In the genomic region with DNA sequence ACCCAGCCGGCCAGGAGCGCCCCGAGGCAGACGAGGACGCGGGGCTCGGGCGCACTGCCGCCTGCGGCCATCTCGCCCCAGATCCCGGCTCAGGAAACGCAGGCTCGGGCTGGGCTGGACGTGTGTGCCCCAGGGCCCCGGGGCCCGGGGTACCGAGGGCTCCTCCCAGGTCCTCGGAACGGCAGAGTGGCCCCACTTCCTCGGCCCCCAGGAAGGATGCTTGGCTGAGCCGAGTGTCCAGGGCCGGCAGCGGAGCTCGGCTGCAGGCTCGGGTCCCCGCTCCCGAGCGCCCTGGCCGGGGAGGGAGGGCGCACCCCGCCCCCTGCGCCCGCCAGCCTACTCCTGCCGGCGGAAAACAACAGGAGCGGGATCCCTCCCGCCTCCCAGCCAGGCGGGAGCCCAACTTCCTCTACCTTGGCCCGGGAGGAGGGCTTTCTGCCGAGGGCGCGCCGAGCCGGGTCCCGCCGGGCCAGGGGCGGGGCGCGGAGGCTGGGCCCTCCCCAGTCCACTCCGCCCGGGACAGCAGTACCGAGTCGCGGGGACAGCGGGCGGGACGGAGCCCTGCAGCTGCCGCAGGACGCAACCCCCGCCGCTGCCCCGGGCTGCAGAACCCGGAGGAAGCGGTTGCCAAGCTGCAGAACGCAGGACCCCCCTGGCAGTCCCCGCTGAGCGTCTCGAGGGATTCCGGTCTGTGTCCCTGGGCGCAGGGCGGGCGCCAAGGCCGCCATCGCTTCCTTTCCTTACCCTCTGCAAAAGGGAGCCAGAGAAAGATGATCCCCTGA, we compare ENCODE assay signal across 8 cellular contexts. TPM values are rescaled to one million over a fixed set of nuclear protein-coding genes. Genes with fewer than 3 reads are reported as not detected.
DNase-seq lines count a peak whose midpoint lies in the region; ATAC-seq, FAIRE-seq and TF ChIP-seq lines count a peak whose summit lies in the region.

A gene with protein sequence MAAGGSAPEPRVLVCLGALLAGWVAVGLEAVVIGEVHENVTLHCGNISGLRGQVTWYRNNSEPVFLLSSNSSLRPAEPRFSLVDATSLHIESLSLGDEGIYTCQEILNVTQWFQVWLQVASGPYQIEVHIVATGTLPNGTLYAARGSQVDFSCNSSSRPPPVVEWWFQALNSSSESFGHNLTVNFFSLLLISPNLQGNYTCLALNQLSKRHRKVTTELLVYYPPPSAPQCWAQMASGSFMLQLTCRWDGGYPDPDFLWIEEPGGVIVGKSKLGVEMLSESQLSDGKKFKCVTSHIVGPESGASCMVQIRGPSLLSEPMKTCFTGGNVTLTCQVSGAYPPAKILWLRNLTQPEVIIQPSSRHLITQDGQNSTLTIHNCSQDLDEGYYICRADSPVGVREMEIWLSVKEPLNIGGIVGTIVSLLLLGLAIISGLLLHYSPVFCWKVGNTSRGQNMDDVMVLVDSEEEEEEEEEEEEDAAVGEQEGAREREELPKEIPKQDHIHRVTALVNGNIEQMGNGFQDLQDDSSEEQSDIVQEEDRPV (minus strand): TSS at position 411 of the 782 bp plus-strand sequence. CDS start 340 bp downstream, at position 71.

- no peaks in the 10 kb centered on the region for H3K4me1 ChIP-seq in testis

- intact Hi-C loops in testis (cut with DNase I; ENCODE audit: low total_unique reads): no loop called here

- peaks cover 34% of the 10 kb centered on the region for H3K27me3 Mint-ChIP-seq in activated T-cell treated with anti-CD3 and anti-CD28 coated beads, Interleukin-2, amount 50 U/mL, for 24 hours

- H3K4me3 Mint-ChIP-seq in activated T-cell treated with anti-CD3 and anti-CD28 coated beads, Interleukin-2, amount 50 U/mL, for 24 hours: peak within 1 kb of the TSS; percentile 80

- TF ChIP-seq CTCF in testis (IDR thresholded peaks at IDR 0.05): no peak

- peak; percentile 72 for TF ChIP-seq POLR2A in H54 (IDR thresholded peaks at IDR 0.05; ENCODE audit: low read depth, low read length)
- no peak for TF ChIP-seq POLR2A in testis (IDR thresholded peaks at IDR 0.05)

- H3K4me1 Mint-ChIP-seq in activated T-cell treated with anti-CD3 and anti-CD28 coated beads, Interleukin-2, amount 50 U/mL, for 24 hours (ENCODE audit: low read depth): peaks cover 7% of the 10 kb centered on the region

- no peaks in the 10 kb centered on the region for H3K36me3 ChIP-seq in testis (ENCODE audit: low read depth, missing control alignments)

- H3K9me3 ChIP-seq in testis: no peaks in the 10 kb centered on the region

- DNase-seq in CMK (ENCODE audit: low read depth): peak; percentile 7
- peak; percentile 82 for DNase-seq in H54 (ENCODE audit: insufficient read length, low spot score)
- DNase-seq in NCI-H446 treated with DMSO at 0.1 percent for 48 hours (lab: John Stamatoyannopoulos, UW): peak; percentile 8
- peak; percentile 55 for DNase-seq in activated T-cell treated with anti-CD3 and anti-CD28 coated beads, Interleukin-2, amount 50 U/mL, for 24 hours
- DNase-seq in fibroblast of gingiva (ENCODE audit: low read depth): peak; percentile 76
- peak; percentile 75 for DNase-seq in mucosa of gallbladder (ENCODE audit: low spot score)
- DNase-seq in testis: peak; percentile 55

- no peaks in the 10 kb centered on the region for H3K36me3 Mint-ChIP-seq in activated T-cell treated with anti-CD3 and anti-CD28 coated beads, Interleukin-2, amount 50 U/mL, for 24 hours (ENCODE audit: low read depth)

- no peaks in the 10 kb centered on the region for H3K9me3 Mint-ChIP-seq in activated T-cell treated with anti-CD3 and anti-CD28 coated beads, Interleukin-2, amount 50 U/mL, for 24 hours

- H3K27ac ChIP-seq in testis: peak within 1 kb of the TSS; percentile 71 to 75

- WGBS in testis, 2 donors: 0 to 1% methylated on average over 28 to 49 of the region's 75 CpGs

- no peak for FAIRE-seq in H54 (lab: Jason Lieb, UNC)

- H3K27me3 ChIP-seq in testis: no peaks in the 10 kb centered on the region

- H3K27ac Mint-ChIP-seq in activated T-cell treated with anti-CD3 and anti-CD28 coated beads, Interleukin-2, amount 50 U/mL, for 24 hours: no peak within 1 kb of the TSS

- no peak for ATAC-seq in HG03135 (IDR thresholded peaks at IDR 0.05; ENCODE audit: unreplicated experiment)

- peak within 1 kb of the TSS; percentile 63 to 82 for H3K4me3 ChIP-seq in testis

RNA-seq across cellular contexts. Expression of the gene that starts here (rescaled TPM):
- 48.9 TPM for total RNA-seq in mucosa of gallbladder
- total RNA-seq in testis: 10 to 100 TPM; 43.2 to 51.0 TPM
- polyA plus RNA-seq in testis (ENCODE audit: insufficient read depth, low read depth, low replicate concordance): 14.8 TPM

Comparison
In these comparisons a context has a peak if more than half of its experiments do, and no peak if none do; other contexts are left out.
1. DNase-seq: peak in every context shown above with its lines; median percentile 82 in H54; 76 in fibroblast of gingiva; 75 in mucosa of gallbladder; 55 in activated T-cell treated with anti-CD3 and anti-CD28 coated beads, Interleukin-2, amount 50 U/mL, for 24 hours; 55 in testis; 8 in NCI-H446 treated with DMSO at 0.1 percent for 48 hours; 7 in CMK.